1 cellular context compared by ENCODE assay signal in genomic region chr17:67980456-67980855, GRCh38.
TF ChIP-seq lines count a peak whose summit lies in the region.

No MANE protein-coding gene starts in this region.

TF ChIP-seq in GM23338, 12 proteins besides CTCF, POLR2A, EP300 and RAD21 (continued from another document):
- TF ChIP-seq REST (IDR thresholded peaks at IDR 0.05; ENCODE audit: unreplicated experiment), result no peak
- TF ChIP-seq ETS1 (IDR thresholded peaks at IDR 0.05), result no peak
- no peak for TF ChIP-seq EZH2phosphoT487 (IDR thresholded peaks at IDR 0.05; ENCODE audit: unreplicated experiment)
- TF ChIP-seq ZNF114 (CRISPR knock-in tag; IDR thresholded peaks at IDR 0.05), result no peak
- TF ChIP-seq EZH2 (IDR thresholded peaks at IDR 0.05; ENCODE audit: low read depth, unreplicated experiment), result no peak
- no peak for TF ChIP-seq POLR2AphosphoS5 (IDR thresholded peaks at IDR 0.05; ENCODE audit: low read depth)
- no peak for TF ChIP-seq CREB1 (CRISPR knock-in tag; IDR thresholded peaks at IDR 0.05; ENCODE audit: low read depth)
